ENCODE assay signal across 1 cellular context in the genomic region with DNA sequence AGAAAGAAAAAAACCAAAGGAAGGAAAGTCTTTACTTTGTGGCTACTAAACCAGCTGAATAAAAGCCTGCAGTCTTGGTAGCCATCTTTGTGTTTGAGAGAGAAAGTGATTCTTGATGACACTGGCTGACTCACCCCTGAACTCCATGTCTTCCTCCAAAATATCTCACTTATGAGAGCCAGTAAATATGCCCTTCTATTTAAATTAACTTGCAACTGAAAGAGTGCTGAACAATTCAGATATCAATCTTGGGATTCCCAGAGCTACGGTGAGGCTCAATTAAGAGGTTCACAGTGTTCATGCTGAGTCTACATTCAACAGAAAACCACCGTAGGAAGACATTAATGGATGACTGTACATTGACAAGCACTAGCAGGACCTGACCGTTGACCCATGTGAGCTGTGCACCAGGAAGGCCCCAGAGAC.
TF ChIP-seq lines count a peak whose summit lies in the region.

No MANE protein-coding gene starts in this region.

TF ChIP-seq in IMR-90, 13 proteins besides CTCF, POLR2A, EP300 and RAD21 (continued from another document):
- TF ChIP-seq MXI1 (IDR thresholded peaks at IDR 0.05; ENCODE audit: borderline replicate concordance, low read depth, low read length) (no peak), MAZ (IDR thresholded peaks at IDR 0.05; ENCODE audit: borderline replicate concordance, low read depth, low read length) (no peak), FOS (IDR thresholded peaks at IDR 0.05; ENCODE audit: low read depth, low read length) (no peak), BHLHE40 (IDR thresholded peaks at IDR 0.05; ENCODE audit: low read depth, low read length) (no peak), NFE2L2 (IDR thresholded peaks at IDR 0.05; ENCODE audit: low read depth, low read length) (no peak), RCOR1 (IDR thresholded peaks at IDR 0.05; ENCODE audit: insufficient replicate concordance, low read length) (no peak), CHD1 (IDR thresholded peaks at IDR 0.05; ENCODE audit: low read depth, low read length) (no peak), CEBPB (IDR thresholded peaks at IDR 0.05; ENCODE audit: low read depth, low read length) (no peak)
- TF ChIP-seq, protein P1, sequence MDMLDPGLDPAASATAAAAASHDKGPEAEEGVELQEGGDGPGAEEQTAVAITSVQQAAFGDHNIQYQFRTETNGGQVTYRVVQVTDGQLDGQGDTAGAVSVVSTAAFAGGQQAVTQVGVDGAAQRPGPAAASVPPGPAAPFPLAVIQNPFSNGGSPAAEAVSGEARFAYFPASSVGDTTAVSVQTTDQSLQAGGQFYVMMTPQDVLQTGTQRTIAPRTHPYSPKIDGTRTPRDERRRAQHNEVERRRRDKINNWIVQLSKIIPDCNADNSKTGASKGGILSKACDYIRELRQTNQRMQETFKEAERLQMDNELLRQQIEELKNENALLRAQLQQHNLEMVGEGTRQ (IDR thresholded peaks at IDR 0.05; ENCODE audit: low read depth, low read length) = no peak
